10 cellular contexts compared by ENCODE assay signal in genomic region chr10:7243873-7244272, GRCh38.
A peak's percentile ranks its signal among the peaks of the same experiment; 100 is the strongest.
DNase-seq lines count a peak whose midpoint lies in the region; ATAC-seq lines count a peak whose summit lies in the region.
"Had no signal": no experiment of that assay in that cellular context is flagged by ENCODE, and none has a peak within 500 bp of the region (broad histone marks: within the 10 kb centered on the region; RNA-seq: fewer than 3 reads in every experiment).

No MANE protein-coding gene starts in this region.

- H3K4me1 Mint-ChIP-seq in dendritic cell treated with granulocyte-macrophage colony-stimulating factor and Interleukin-4, amounts not matched to agents 40 ng/mL and 50 ng/mL, for 4 days (ENCODE audit: low read depth): peaks cover 18% of the 10 kb centered on the region

- no peaks in the 10 kb centered on the region for H3K9me3 Mint-ChIP-seq in dendritic cell treated with granulocyte-macrophage colony-stimulating factor and Interleukin-4, amounts not matched to agents 40 ng/mL and 50 ng/mL, for 4 days

- ATAC-seq in GM18519 (IDR thresholded peaks at IDR 0.05; ENCODE audit: low FRiP score, unreplicated experiment) (peak; percentile 49), GM21390 (IDR thresholded peaks at IDR 0.05; ENCODE audit: unreplicated experiment) (peak; percentile 90), HG03354 (IDR thresholded peaks at IDR 0.05; ENCODE audit: poor library complexity, severe bottlenecking, unreplicated experiment) (peak; percentile 91)
- ATAC-seq: left colon had no signal

- peak overlapping the region; percentile 69 for H3K27ac Mint-ChIP-seq in dendritic cell treated with granulocyte-macrophage colony-stimulating factor and Interleukin-4, amounts not matched to agents 40 ng/mL and 50 ng/mL, for 4 days

- peak overlapping the region; percentile 21 for H3K4me3 Mint-ChIP-seq in dendritic cell treated with granulocyte-macrophage colony-stimulating factor and Interleukin-4, amounts not matched to agents 40 ng/mL and 50 ng/mL, for 4 days

- intact Hi-C loops in dendritic cell treated with granulocyte-macrophage colony-stimulating factor and Interleukin-4, amounts not matched to agents 40 ng/mL and 50 ng/mL, for 4 days (cut with micrococcal nuclease): no loop called here

- peaks cover 7% of the 10 kb centered on the region for H3K36me3 Mint-ChIP-seq in dendritic cell treated with granulocyte-macrophage colony-stimulating factor and Interleukin-4, amounts not matched to agents 40 ng/mL and 50 ng/mL, for 4 days (ENCODE audit: low read depth)

- DNase-seq in effector CD8-positive, alpha-beta T cell (lab: John Stamatoyannopoulos, UW): no peak
- no peak for DNase-seq in islet precursor cell
- no peak for DNase-seq in hippocampal formation (lab: John Stamatoyannopoulos, UW)
- DNase-seq in NCI-H2029 (lab: John Stamatoyannopoulos, UW): no peak
- DNase-seq: left colon, NCI-H1436 treated with DMSO at 0.1 percent for 48 hours had no signal

- no peaks in the 10 kb centered on the region for H3K27me3 Mint-ChIP-seq in dendritic cell treated with granulocyte-macrophage colony-stimulating factor and Interleukin-4, amounts not matched to agents 40 ng/mL and 50 ng/mL, for 4 days
